In the genomic region with DNA sequence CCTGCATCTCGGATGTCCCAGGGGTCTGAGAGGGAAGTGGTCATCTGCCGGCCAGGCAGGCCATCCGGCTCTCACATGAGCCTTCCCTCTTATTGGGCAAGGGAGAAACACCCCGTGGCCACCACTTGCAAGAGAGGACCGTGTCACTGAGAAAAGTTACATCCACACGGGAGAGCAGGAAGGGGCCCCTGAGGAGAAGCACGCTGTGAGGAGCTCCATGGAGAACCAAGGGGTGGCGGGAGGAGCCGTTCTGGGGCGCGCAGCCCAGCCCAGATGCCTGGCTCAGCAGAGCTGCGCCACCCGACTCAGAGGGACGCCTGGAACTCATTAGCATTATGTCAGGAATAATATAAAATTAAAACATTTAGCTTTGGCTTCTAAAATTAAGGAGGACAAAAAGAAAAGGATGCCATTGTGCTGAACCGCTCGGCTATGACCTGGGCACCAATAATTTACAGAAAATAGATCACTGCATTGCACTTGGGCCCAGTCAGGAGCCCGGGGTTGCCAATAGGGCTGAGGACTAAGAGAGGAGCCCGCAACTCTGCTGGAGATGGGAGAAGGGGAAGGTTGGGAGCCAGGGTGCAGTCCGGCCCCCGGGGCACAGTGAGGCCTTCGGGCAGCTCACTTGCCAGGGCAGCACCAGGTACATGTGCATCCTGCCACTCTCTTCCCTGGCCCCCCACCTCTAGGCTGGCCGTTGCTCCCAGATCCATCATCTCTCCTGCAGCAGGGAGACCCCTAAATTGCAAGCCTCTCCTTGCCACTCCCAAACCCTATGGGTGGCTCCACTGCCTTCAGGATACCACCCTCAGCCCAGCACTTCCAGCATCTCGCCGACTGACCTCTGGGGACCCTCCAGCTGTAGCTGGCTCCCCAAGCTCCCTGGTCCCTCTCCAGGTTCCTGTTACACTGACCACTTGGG, we compare ENCODE assay signal across 18 cellular contexts.
A peak's percentile ranks its signal among the peaks of the same experiment; 100 is the strongest.
DNase-seq lines count a peak whose midpoint lies in the region; ATAC-seq and TF ChIP-seq lines count a peak whose summit lies in the region.
"Had no signal": no experiment of that assay in that cellular context is flagged by ENCODE, and none has a peak within 500 bp of the region (broad histone marks: within the 10 kb centered on the region; RNA-seq: fewer than 3 reads in every experiment).

No MANE protein-coding gene starts in this region.

- peak overlapping the region; percentile 58 for H2AK9ac ChIP-seq in IMR-90 (replicated peaks; ENCODE audit: low read depth, low read length, poor library complexity)

- 75% methylated on average over 6 of the region's 24 CpGs; no CpG with 5 or more reads in 1 of the 2 experiments for WGBS in IMR-90 (ENCODE audit: extremely low coverage in 2 of 2, insufficient read length in 1 of 2), 2 experiments

- POLR2A ChIA-PET in IMR-90 (lab: Charles Lee; ENCODE audit: unreplicated experiment): no interaction called here

- H3K36me3 ChIP-seq in IMR-90 (ENCODE audit: control insufficient read depth, insufficient read depth, low read length): no peaks in the 10 kb centered on the region
- H3K36me3 ChIP-seq: SJSA1 had no signal

- no peak overlapping the region for H3K27ac ChIP-seq in IMR-90 (ENCODE audit: insufficient read depth, low read length)
- H3K27ac ChIP-seq: KMS-11, SJSA1 had no signal

- H3K79me1 ChIP-seq in IMR-90 (ENCODE audit: low read depth in 1 of 2, low read length in 2 of 2): peaks cover 0 to 24% of the 10 kb centered on the region in 2 experiments; a peak in 2 of 4 replicates

- in situ Hi-C loops in IMR-90 (cut with MboI; ENCODE audit: low sequenced_read_pairs): no loop called here

- H4K20me1 ChIP-seq in IMR-90 (ENCODE audit: insufficient read depth, low read length): no peaks in the 10 kb centered on the region

- no peak overlapping the region for H3K4me3 Mint-ChIP-seq in osteocyte (ENCODE audit: unreplicated experiment)
- H3K4me3 Mint-ChIP-seq: activated B cell treated with CpG ODN at 0.5 μM for 24 hours; activated CD4-positive, alpha-beta memory T cell treated with anti-CD3 and anti-CD28 coated beads for 36 hours; activated naive CD4-positive, alpha-beta T cell treated with anti-CD3 and anti-CD28 coated beads for 36 hours; T-helper 2 cell treated with Interferon-gamma antibody and Interleukin-4, amounts not matched to agents 5 μg/mL and 100 μg/mL, for 36 hours had no signal

- H3K27ac Mint-ChIP-seq in osteocyte (ENCODE audit: unreplicated experiment): peak overlapping the region; percentile 94
- H3K27ac Mint-ChIP-seq: activated B cell treated with CpG ODN at 0.5 μM for 24 hours; activated CD4-positive, alpha-beta memory T cell treated with anti-CD3 and anti-CD28 coated beads for 36 hours; activated naive CD4-positive, alpha-beta T cell treated with anti-CD3 and anti-CD28 coated beads for 36 hours; T-helper 2 cell treated with Interferon-gamma antibody and Interleukin-4, amounts not matched to agents 5 μg/mL and 100 μg/mL, for 36 hours had no signal

- no peaks in the 10 kb centered on the region for H3K27me3 Mint-ChIP-seq in osteocyte (ENCODE audit: unreplicated experiment)
- H3K27me3 Mint-ChIP-seq: activated B cell treated with CpG ODN at 0.5 μM for 24 hours; activated CD4-positive, alpha-beta memory T cell treated with anti-CD3 and anti-CD28 coated beads for 36 hours had no signal

- no peak overlapping the region for H2AK5ac ChIP-seq in IMR-90 (ENCODE audit: low read depth, low read length)

- peaks cover 30% of the 10 kb centered on the region for H3K9me1 ChIP-seq in IMR-90 (ENCODE audit: insufficient read depth, low read length)

- no peak for TF ChIP-seq POLR2A in IMR-90 (IDR thresholded peaks at IDR 0.05; ENCODE audit: low read depth, low read length)

- peak overlapping the region; percentile 23; the same call in 1 of the 2 replicates for H2BK120ac ChIP-seq in IMR-90 (ENCODE audit: low read depth, low read length)

- peak overlapping the region; percentile 82; the same call in 1 of the 2 replicates for H2BK20ac ChIP-seq in IMR-90 (ENCODE audit: low read depth, low read length)

- no peak overlapping the region for H4K8ac ChIP-seq in IMR-90 (ENCODE audit: low read depth in 2 of 2, low read length in 2 of 2)

- DNase-seq in AG10803 (ENCODE audit: low read depth) (peak; percentile 40), IMR-90 (no peak), cardiac septum (ENCODE audit: low spot score) (peak; percentile 73), osteocyte (ENCODE audit: extremely low spot score, unreplicated experiment) (no peak), cerebellar cortex (ENCODE audit: low spot score) (no peak), activated gamma-delta T cell (lab: John Stamatoyannopoulos, UW) (no peak), NCI-H1930 (lab: John Stamatoyannopoulos, UW) (no peak)
- DNase-seq: activated B cell treated with CpG ODN at 0.5 μM for 24 hours; activated CD4-positive, alpha-beta memory T cell treated with anti-CD3 and anti-CD28 coated beads for 36 hours; activated naive CD4-positive, alpha-beta T cell treated with anti-CD3 and anti-CD28 coated beads for 36 hours; Caco-2; NCI-H2107; NCI-H748 treated with DMSO at 0.1 percent for 48 hours; stimulated activated CD4-positive, alpha-beta T cell treated with anti-CD3 and anti-CD28 coated beads, Interleukin-12 subunit alpha, Interleukin-12 subunit beta, amount 100 ng/mL, for 4 hours; stimulated activated CD8-positive, alpha-beta memory T cell treated with anti-CD3 and anti-CD28 coated beads, Interleukin-4, amount 100 ng/mL, for 48 hours had no signal

- no peak overlapping the region for H3K18ac ChIP-seq in IMR-90 (ENCODE audit: low read depth, low read length)

- no peaks in the 10 kb centered on the region for H3K9me3 Mint-ChIP-seq in osteocyte (ENCODE audit: unreplicated experiment)
- H3K9me3 Mint-ChIP-seq: activated B cell treated with CpG ODN at 0.5 μM for 24 hours; activated CD4-positive, alpha-beta memory T cell treated with anti-CD3 and anti-CD28 coated beads for 36 hours; activated naive CD4-positive, alpha-beta T cell treated with anti-CD3 and anti-CD28 coated beads for 36 hours; T-helper 2 cell treated with Interferon-gamma antibody and Interleukin-4, amounts not matched to agents 5 μg/mL and 100 μg/mL, for 36 hours had no signal

- no peak overlapping the region for H4K5ac ChIP-seq in IMR-90 (ENCODE audit: low read depth, low read length)

- H2BK5ac ChIP-seq in IMR-90 (ENCODE audit: low read depth, low read length, poor library complexity, severe bottlenecking): no peak overlapping the region

- no peak for TF ChIP-seq RAD21 in IMR-90 (IDR thresholded peaks at IDR 0.05; ENCODE audit: low read length)

- peaks cover 19% of the 10 kb centered on the region for H3K36me3 Mint-ChIP-seq in osteocyte (ENCODE audit: unreplicated experiment)
- H3K36me3 Mint-ChIP-seq: activated CD4-positive, alpha-beta memory T cell treated with anti-CD3 and anti-CD28 coated beads for 36 hours had no signal

- H4K91ac ChIP-seq in IMR-90 (ENCODE audit: insufficient read depth, low read depth, low read length): no peak overlapping the region

- 0 out of 2 replicates have a peak overlapping the region, but pooled peaks have one; percentile 4 for H3K14ac ChIP-seq in IMR-90 (replicated peaks; ENCODE audit: low read depth, low read length)

- H3K4me3 ChIP-seq in AG10803 (ENCODE audit: low read length) (no peak overlapping the region), IMR-90 (ENCODE audit: insufficient read depth, low read depth, low read length) (no peak overlapping the region)
- H3K4me3 ChIP-seq: SJSA1 had no signal

- TF ChIP-seq CTCF in AG10803 (conservative IDR thresholded peaks at IDR 0.05; ENCODE audit: low read length) (no peak), IMR-90 (conservative IDR thresholded peaks at IDR 0.05; ENCODE audit: low read depth, low read length) (no peak), osteocyte (IDR thresholded peaks at IDR 0.05) (no peak)

- CTCF ChIA-PET in IMR-90 (lab: Yijun Ruan, JAX): no interaction called here

- peaks cover 62% of the 10 kb centered on the region for H3K4me1 Mint-ChIP-seq in osteocyte (ENCODE audit: unreplicated experiment)
- H3K4me1 Mint-ChIP-seq: activated B cell treated with CpG ODN at 0.5 μM for 24 hours had no signal

- H2BK15ac ChIP-seq in IMR-90 (ENCODE audit: low read depth, low read length): 0 out of 3 replicates have a peak overlapping the region, but pooled peaks have one; percentile 57

- dilution Hi-C loops in IMR-90 (cut with HindIII; ENCODE audit: low sequenced_read_pairs, unreplicated experiment): no loop called here

- H3K4ac ChIP-seq in IMR-90 (ENCODE audit: low read depth, low read length): peak overlapping the region; percentile 94; the same call in 1 of the 2 replicates

- peaks cover 28% of the 10 kb centered on the region for H3K4me1 ChIP-seq in IMR-90 (ENCODE audit: control insufficient read depth, insufficient read depth, low read length)
- H3K4me1 ChIP-seq: Caco-2 had no signal

- no peak overlapping the region for H2AFZ ChIP-seq in IMR-90 (replicated peaks; ENCODE audit: low read length, poor library complexity)

- no peaks in the 10 kb centered on the region for H3K9me3 ChIP-seq in IMR-90 (ENCODE audit: control insufficient read depth, insufficient read depth, low read length)
- H3K9me3 ChIP-seq: Caco-2, SJSA1 had no signal

- H3K23ac ChIP-seq in IMR-90 (ENCODE audit: low read depth, low read length): no peak overlapping the region

- H3K27me3 ChIP-seq in IMR-90 (ENCODE audit: control insufficient read depth, insufficient read depth, low read length): no peaks in the 10 kb centered on the region
- H3K27me3 ChIP-seq: SJSA1 had no signal

- H3K4me2 ChIP-seq in IMR-90 (ENCODE audit: low read depth, low read length): no peak overlapping the region
- H3K4me2 ChIP-seq: KMS-11 had no signal

- H3K56ac ChIP-seq in IMR-90 (ENCODE audit: extremely low read depth, insufficient read depth, low read length): no peak overlapping the region

- intact Hi-C loops in IMR-90 (cut with micrococcal nuclease) (no loop called here), cardiac septum (cut with DNase I) (no loop called here)

- H3K9ac ChIP-seq in IMR-90 (ENCODE audit: low read depth, low read length): no peak overlapping the region
- H3K9ac ChIP-seq: KMS-11 had no signal

- no TSS peak for BruUV-seq in IMR-90 (replicated peaks; lab: Mats Ljungman, UMichigan)

- no peak for ATAC-seq in IMR-90 (ENCODE audit: low read depth)

TF ChIP-seq in IMR-90, 13 proteins besides CTCF, POLR2A, EP300 and RAD21 (continues in another document):
- TF ChIP-seq SMC3 (IDR thresholded peaks at IDR 0.05; ENCODE audit: low read depth, low read length): no peak
- no peak for TF ChIP-seq MAFK (IDR thresholded peaks at IDR 0.05; ENCODE audit: low read depth, low read length)
- TF ChIP-seq, protein P1, sequence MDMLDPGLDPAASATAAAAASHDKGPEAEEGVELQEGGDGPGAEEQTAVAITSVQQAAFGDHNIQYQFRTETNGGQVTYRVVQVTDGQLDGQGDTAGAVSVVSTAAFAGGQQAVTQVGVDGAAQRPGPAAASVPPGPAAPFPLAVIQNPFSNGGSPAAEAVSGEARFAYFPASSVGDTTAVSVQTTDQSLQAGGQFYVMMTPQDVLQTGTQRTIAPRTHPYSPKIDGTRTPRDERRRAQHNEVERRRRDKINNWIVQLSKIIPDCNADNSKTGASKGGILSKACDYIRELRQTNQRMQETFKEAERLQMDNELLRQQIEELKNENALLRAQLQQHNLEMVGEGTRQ (IDR thresholded peaks at IDR 0.05; ENCODE audit: low read depth, low read length): no peak
- TF ChIP-seq CHD1 (IDR thresholded peaks at IDR 0.05; ENCODE audit: low read depth, low read length): no peak
- TF ChIP-seq BHLHE40 (IDR thresholded peaks at IDR 0.05; ENCODE audit: low read depth, low read length): no peak

Comparison
In these comparisons a context has a peak if more than half of its experiments do, and no peak if none do; other contexts are left out.
1. DNase-seq: peak in AG10803 (single experiment) and cardiac septum (single experiment); none in IMR-90 (single experiment), osteocyte (single experiment), cerebellar cortex (single experiment), activated gamma-delta T cell (single experiment) and NCI-H1930 (0 of 2).